17 cellular contexts compared by ENCODE assay signal in genomic region chr2:233844064-233844807, GRCh38.
"Had no signal": no experiment of that assay in that cellular context is flagged by ENCODE, and none has a peak within 500 bp of the region (broad histone marks: within the 10 kb centered on the region; RNA-seq: fewer than 3 reads in every experiment).

No MANE protein-coding gene starts in this region.

- H3K27me3 ChIP-seq: brain microvascular endothelial cell, gastroesophageal sphincter, heart left ventricle, pancreas, tibial artery had no signal

- FAIRE-seq: endometrium, pancreas had no signal

- H3K36me3 ChIP-seq: gastroesophageal sphincter, pancreas, tibial artery had no signal

- H3K27ac ChIP-seq: brain microvascular endothelial cell, coronary artery, gastroesophageal sphincter, heart left ventricle, pancreas, tibial artery had no signal

- H3K4me1 ChIP-seq: gastroesophageal sphincter, heart left ventricle, pancreas, tibial artery had no signal

- H3K9me3 ChIP-seq: gastroesophageal sphincter, heart left ventricle, pancreas, SK-N-SH, tibial artery had no signal

- DNase-seq: activated naive CD4-positive, alpha-beta T cell; activated T-cell treated with anti-CD3 and anti-CD28 coated beads for 4 hours; brain microvascular endothelial cell; mesenchymal stem cell; naive thymus-derived CD4-positive, alpha-beta T cell; pancreas; SK-N-SH; stimulated activated CD4-positive, alpha-beta T cell treated with anti-CD3 and anti-CD28 coated beads, Interleukin-4, amount 100 ng/mL, for 4 hours; stimulated activated naive B cell treated with anti-CD40 and anti-IgM and Interleukin-4, amounts not matched to agents 10 μg/mL and 1 μg/mL and 100 μg/mL, for 72 hours; T-helper 9 cell; tibial artery had no signal

- ATAC-seq: activated T-helper 17 cell treated with anti-CD3 and anti-CD28 coated beads, Interleukin-2, amount 50 U/mL, for 72 hours; gastroesophageal sphincter; heart left ventricle; naive thymus-derived CD4-positive, alpha-beta T cell; pancreas; sciatic nerve; stimulated activated naive B cell treated with anti-CD40 and anti-IgM and Interleukin-4, amounts not matched to agents 10 μg/mL and 1 μg/mL and 100 μg/mL, for 72 hours had no signal

- H3K4me3 ChIP-seq: coronary artery, gastroesophageal sphincter, heart left ventricle, pancreas, tibial artery had no signal
